Comparison of ENCODE assay signal across 26 cellular contexts in the genomic region with DNA sequence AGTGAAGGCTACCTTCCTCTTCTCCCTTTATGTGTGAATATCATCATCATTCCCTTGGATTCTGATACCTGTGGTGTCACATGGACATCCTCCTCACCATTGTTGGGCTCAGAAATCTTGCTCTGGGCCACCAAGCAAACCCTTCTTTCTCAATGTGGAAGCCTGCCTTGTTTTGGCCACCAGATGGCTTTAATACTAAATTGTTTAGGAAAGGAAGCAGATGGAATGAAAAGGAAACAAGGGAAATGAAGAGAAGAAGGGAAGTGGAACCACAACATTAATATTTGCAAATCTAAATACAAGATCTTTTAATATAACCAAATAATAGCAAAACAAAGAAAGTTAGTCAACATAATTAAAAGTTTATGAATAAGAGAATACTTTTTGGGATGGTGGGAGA. TPM values are rescaled to one million over a fixed set of nuclear protein-coding genes. Genes with fewer than 3 reads are reported as not detected.
A peak's percentile ranks its signal among the peaks of the same experiment; 100 is the strongest.
DNase-seq lines count a peak whose midpoint lies in the region; ATAC-seq, FAIRE-seq and TF ChIP-seq lines count a peak whose summit lies in the region.
"Had no signal": no experiment of that assay in that cellular context is flagged by ENCODE, and none has a peak within 500 bp of the region (broad histone marks: within the 10 kb centered on the region; RNA-seq: fewer than 3 reads in every experiment).

No MANE protein-coding gene starts in this region.

- TF ChIP-seq POLR2A in endothelial cell of umbilical vein (IDR thresholded peaks at IDR 0.05; ENCODE audit: low read depth, low read length), result no peak

- H3K79me2 ChIP-seq in GM23248 (ENCODE audit: insufficient read depth), result no peaks in the 10 kb centered on the region
- H3K79me2 ChIP-seq in endothelial cell of umbilical vein (ENCODE audit: control insufficient read depth, insufficient read depth, low read length), result no peaks in the 10 kb centered on the region
- H3K79me2 ChIP-seq in neural progenitor cell (ENCODE audit: low read depth), result no peaks in the 10 kb centered on the region

- H3K9me2 ChIP-seq in GM23248 (ENCODE audit: insufficient read depth), result no peaks in the 10 kb centered on the region

- H3K4me3 Mint-ChIP-seq in neural progenitor cell, result no peak overlapping the region
- H3K4me3 Mint-ChIP-seq in activated CD4-positive, alpha-beta T cell treated with anti-CD3 and anti-CD28 coated beads, Interleukin-2, amount 10 ng/mL, durations not matched to agents 7 days and 5 days, result no peak overlapping the region
- no peak overlapping the region for H3K4me3 Mint-ChIP-seq in activated naive CD8-positive, alpha-beta T cell treated with anti-CD3 and anti-CD28 coated beads, Interleukin-2, amount 50 U/mL, for 24 hours
- H3K4me3 Mint-ChIP-seq: B cell; effector memory CD8-positive, alpha-beta T cell had no signal

- peak in 1 of 2 donors; percentile 1 for TF ChIP-seq CTCF in endothelial cell of umbilical vein (IDR thresholded peaks at IDR 0.05; ENCODE audit: extremely low read depth in 1 of 2, insufficient read depth in 1 of 2, low read depth in 1 of 2, low read length in 2 of 2)
- TF ChIP-seq CTCF in neural progenitor cell (IDR thresholded peaks at IDR 0.05), result peak; percentile 14

- CTCF ChIA-PET in endothelial cell of umbilical vein (lab: Charles Lee), result no interaction called here
- CTCF ChIA-PET in activated CD4-positive, alpha-beta T cell treated with anti-CD3 and anti-CD28 coated beads, Interleukin-2, amount 10 ng/mL, durations not matched to agents 7 days and 5 days (lab: Charles Lee), result no interaction called here

- H3K9ac ChIP-seq in GM23248, result no peak overlapping the region
- H3K9ac ChIP-seq in endothelial cell of umbilical vein (replicated peaks; ENCODE audit: extremely low read depth, insufficient read depth, low read length), result no peak overlapping the region
- no peak overlapping the region for H3K9ac ChIP-seq in neural progenitor cell

- H3K36me3 ChIP-seq in GM23248 (ENCODE audit: low read depth) (no peaks in the 10 kb centered on the region), endothelial cell of umbilical vein (ENCODE audit: control insufficient read depth in 2 of 2, extremely low read depth in 1 of 2, insufficient read depth in 2 of 2, low read length in 2 of 2) (no peaks in the 10 kb centered on the region), neural progenitor cell (no peaks in the 10 kb centered on the region), SJCRH30 (no peaks in the 10 kb centered on the region; the same call in none of the 2 replicates)
- H3K36me3 ChIP-seq: breast epithelium, colonic mucosa, HAP-1, upper lobe of left lung had no signal

- H3K9me3 Mint-ChIP-seq in neural progenitor cell, result peaks cover 20% of the 10 kb centered on the region
- peaks cover 20% of the 10 kb centered on the region for H3K9me3 Mint-ChIP-seq in activated CD4-positive, alpha-beta T cell treated with anti-CD3 and anti-CD28 coated beads, Interleukin-2, amount 10 ng/mL, durations not matched to agents 7 days and 5 days
- peaks cover 31% of the 10 kb centered on the region for H3K9me3 Mint-ChIP-seq in activated naive CD8-positive, alpha-beta T cell treated with anti-CD3 and anti-CD28 coated beads, Interleukin-2, amount 50 U/mL, for 24 hours

- no peak for ATAC-seq in activated naive CD8-positive, alpha-beta T cell treated with anti-CD3 and anti-CD28 coated beads, Interleukin-2, amount 50 U/mL, for 24 hours
- ATAC-seq: effector memory CD8-positive, alpha-beta T cell; GM12878; heart right ventricle had no signal

- H3K36me3 Mint-ChIP-seq in neural progenitor cell, result peaks cover 9% of the 10 kb centered on the region
- H3K36me3 Mint-ChIP-seq in activated CD4-positive, alpha-beta T cell treated with anti-CD3 and anti-CD28 coated beads, Interleukin-2, amount 10 ng/mL, durations not matched to agents 7 days and 5 days (ENCODE audit: low read depth), result peaks cover 2% of the 10 kb centered on the region
- peaks cover 29% of the 10 kb centered on the region for H3K36me3 Mint-ChIP-seq in activated naive CD8-positive, alpha-beta T cell treated with anti-CD3 and anti-CD28 coated beads, Interleukin-2, amount 50 U/mL, for 24 hours (ENCODE audit: low read depth)

- H4K20me1 ChIP-seq in GM23248 (ENCODE audit: insufficient read depth) (no peaks in the 10 kb centered on the region), endothelial cell of umbilical vein (replicated peaks; ENCODE audit: control insufficient read depth, extremely low read depth, insufficient read depth, low read length) (no peaks in the 10 kb centered on the region), neural progenitor cell (ENCODE audit: low read depth) (no peaks in the 10 kb centered on the region)

- POLR2A ChIA-PET in endothelial cell of umbilical vein (lab: Charles Lee), result no interaction called here
- POLR2A ChIA-PET in activated CD4-positive, alpha-beta T cell treated with anti-CD3 and anti-CD28 coated beads, Interleukin-2, amount 10 ng/mL, durations not matched to agents 7 days and 5 days (lab: Charles Lee), result no interaction called here

- FAIRE-seq in endothelial cell of umbilical vein (lab: Jason Lieb, UNC), result no peak
- FAIRE-seq: GM12878 had no signal

- H3K4me2 ChIP-seq in GM23248 (ENCODE audit: unreplicated experiment), result no peak overlapping the region
- H3K4me2 ChIP-seq in endothelial cell of umbilical vein (ENCODE audit: insufficient read depth, low read length), result no peak overlapping the region
- H3K4me2 ChIP-seq in neural progenitor cell, result no peak overlapping the region

- H3K4me1 ChIP-seq in GM23248 (ENCODE audit: insufficient read depth) (no peaks in the 10 kb centered on the region; the same call in 1 of the 2 replicates), endothelial cell of umbilical vein (ENCODE audit: control insufficient read depth, extremely low read depth, insufficient read depth, low read length) (no peaks in the 10 kb centered on the region), neural progenitor cell (no peaks in the 10 kb centered on the region), SJCRH30 (no peaks in the 10 kb centered on the region)
- H3K4me1 ChIP-seq: breast epithelium, colonic mucosa, heart right ventricle, upper lobe of left lung had no signal

- H3K4me3 ChIP-seq in GM23248 (no peak overlapping the region), endothelial cell of umbilical vein (replicated peaks in 1 of 3; ENCODE audit: insufficient read depth in 1 of 3, low read depth in 1 of 3, low read length in 3 of 3) (no peak overlapping the region), neural progenitor cell (no peak overlapping the region), SJCRH30 (no peak overlapping the region)
- H3K4me3 ChIP-seq: breast epithelium, colonic mucosa, GM12878, HAP-1, heart right ventricle, upper lobe of left lung had no signal

- no peak for DNase-seq in GM23248
- peak; percentile 15 for DNase-seq in RPMI7951 (ENCODE audit: low read depth)
- peak; percentile 6 for DNase-seq in endothelial cell of umbilical vein (ENCODE audit: low read depth, low spot score)
- DNase-seq in neural progenitor cell (ENCODE audit: low spot score), result no peak
- no peak for DNase-seq in activated CD4-positive, alpha-beta T cell treated with anti-CD3 and anti-CD28 coated beads, Interleukin-2, amount 10 ng/mL, durations not matched to agents 7 days and 5 days
- DNase-seq in SJCRH30, result no peak
- DNase-seq in NCI-H510A treated with DMSO at 0.1 percent for 48 hours (lab: John Stamatoyannopoulos, UW), result no peak
- no peak for DNase-seq in activated naive CD8-positive, alpha-beta T cell treated with anti-CD3 and anti-CD28 coated beads, Interleukin-2, amount 50 U/mL, for 24 hours
- DNase-seq: activated T-cell treated with anti-CD3 and anti-CD28 coated beads, Interleukin-2, amount 50 U/mL, for 1 hour; colonic mucosa; COR-L47; DND-41; effector memory CD8-positive, alpha-beta T cell; heart right ventricle; mammary epithelial cell; NCI-H1105 treated with DMSO at 0.1 percent for 48 hours; NCI-H2029; NCI-H748 treated with DMSO at 0.1 percent for 48 hours; OCI-M1; SHP77 treated with DMSO at 0.1 percent for 48 hours; stimulated activated CD4-positive, alpha-beta T cell treated with anti-CD3 and anti-CD28 coated beads, Interleukin-1b, Interleukin-23, amount 100 ng/mL, for 48 hours; upper lobe of left lung had no signal

- H3F3A ChIP-seq in GM23248 (ENCODE audit: insufficient read depth) (no peaks in the 10 kb centered on the region), neural progenitor cell (ENCODE audit: low read depth) (no peaks in the 10 kb centered on the region)

- peaks cover 2% of the 10 kb centered on the region for H3K27me3 Mint-ChIP-seq in neural progenitor cell (ENCODE audit: insufficient read depth, low read depth)
- no peaks in the 10 kb centered on the region for H3K27me3 Mint-ChIP-seq in activated CD4-positive, alpha-beta T cell treated with anti-CD3 and anti-CD28 coated beads, Interleukin-2, amount 10 ng/mL, durations not matched to agents 7 days and 5 days
- no peaks in the 10 kb centered on the region for H3K27me3 Mint-ChIP-seq in activated naive CD8-positive, alpha-beta T cell treated with anti-CD3 and anti-CD28 coated beads, Interleukin-2, amount 50 U/mL, for 24 hours
- H3K27me3 Mint-ChIP-seq: B cell; effector memory CD8-positive, alpha-beta T cell had no signal

- H3K9me3 ChIP-seq in GM23248 (ENCODE audit: low read depth) (no peaks in the 10 kb centered on the region), endothelial cell of umbilical vein (replicated peaks; ENCODE audit: control insufficient read depth, insufficient read depth, low read length) (no peaks in the 10 kb centered on the region), neural progenitor cell (ENCODE audit: low read depth) (no peaks in the 10 kb centered on the region), SJCRH30 (replicated peaks) (no peaks in the 10 kb centered on the region; the same call in 1 of the 2 replicates)
- H3K9me3 ChIP-seq: colonic mucosa had no signal

- no peaks in the 10 kb centered on the region for H3K27me3 ChIP-seq in GM23248 (replicated peaks; ENCODE audit: insufficient read depth)
- H3K27me3 ChIP-seq in endothelial cell of umbilical vein (ENCODE audit: control insufficient read depth in 2 of 2, insufficient read depth in 2 of 2, low read length in 2 of 2), result no peaks in the 10 kb centered on the region
- H3K27me3 ChIP-seq in neural progenitor cell, result no peaks in the 10 kb centered on the region
- no peaks in the 10 kb centered on the region for H3K27me3 ChIP-seq in SJCRH30
- H3K27me3 ChIP-seq: breast epithelium, colonic mucosa, heart right ventricle, upper lobe of left lung had no signal

- H3K27ac ChIP-seq in GM23248, result no peak overlapping the region
- no peak overlapping the region for H3K27ac ChIP-seq in endothelial cell of umbilical vein (ENCODE audit: insufficient read depth, low read depth, low read length)
- H3K27ac ChIP-seq in neural progenitor cell, result no peak overlapping the region
- no peak overlapping the region for H3K27ac ChIP-seq in SJCRH30
- H3K27ac ChIP-seq: breast epithelium, colonic mucosa, heart right ventricle, upper lobe of left lung had no signal

- intact Hi-C loops in endothelial cell of umbilical vein (cut with micrococcal nuclease), result no loop called here

- dilution Hi-C loops in endothelial cell of umbilical vein (cut with MboI; ENCODE audit: extremely low pct_ligation_motif_present, low sequenced_read_pairs), result no loop called here

- H3K27ac Mint-ChIP-seq in neural progenitor cell, result no peak overlapping the region
- H3K27ac Mint-ChIP-seq in activated CD4-positive, alpha-beta T cell treated with anti-CD3 and anti-CD28 coated beads, Interleukin-2, amount 10 ng/mL, durations not matched to agents 7 days and 5 days, result no peak overlapping the region
- H3K27ac Mint-ChIP-seq in activated naive CD8-positive, alpha-beta T cell treated with anti-CD3 and anti-CD28 coated beads, Interleukin-2, amount 50 U/mL, for 24 hours, result no peak overlapping the region
- H3K27ac Mint-ChIP-seq: B cell; effector memory CD8-positive, alpha-beta T cell had no signal

- no TSS peak for BruUV-seq in endothelial cell of umbilical vein (replicated peaks; lab: Mats Ljungman, UMichigan)

- H2AFZ ChIP-seq in GM23248, result 0 out of 2 replicates have a peak overlapping the region, but pooled peaks have one; percentile 14
- no peak overlapping the region for H2AFZ ChIP-seq in endothelial cell of umbilical vein (ENCODE audit: low read depth, low read length)
- no peak overlapping the region for H2AFZ ChIP-seq in neural progenitor cell (replicated peaks)

- no peaks in the 10 kb centered on the region for H3K4me1 Mint-ChIP-seq in neural progenitor cell
- H3K4me1 Mint-ChIP-seq in activated CD4-positive, alpha-beta T cell treated with anti-CD3 and anti-CD28 coated beads, Interleukin-2, amount 10 ng/mL, durations not matched to agents 7 days and 5 days, result no peaks in the 10 kb centered on the region
- no peaks in the 10 kb centered on the region for H3K4me1 Mint-ChIP-seq in activated naive CD8-positive, alpha-beta T cell treated with anti-CD3 and anti-CD28 coated beads, Interleukin-2, amount 50 U/mL, for 24 hours
- H3K4me1 Mint-ChIP-seq: B cell had no signal

- in situ Hi-C loops in GM23248 (cut with MboI), result no loop called here

- H3K9me1 ChIP-seq in endothelial cell of umbilical vein (replicated peaks; ENCODE audit: control insufficient read depth, extremely low read depth, insufficient read depth, low read length), result no peaks in the 10 kb centered on the region

RNA-seq across cellular contexts. Expression of gene FAM227B, which starts 14.0 kb away (rescaled TPM):
- total RNA-seq in GM23248 (2014; rRNA removed; shearing (Covaris generic)), result 4.4 and 4.6 TPM in 2 replicates
- polyA plus RNA-seq in GM23248 (2016; fragmentation: Nextera tagmentation; extraction: Ambion mirVana) (7.2 and 10.0 TPM in 2 replicates), endothelial cell of umbilical vein (0.92 and 1.5 TPM in 2 replicates)
- 6.4 and 7.7 TPM in 2 replicates for total RNA-seq in RPMI7951 (2014; rRNA removed; shearing (Covaris generic))
- total RNA-seq in endothelial cell of umbilical vein (1.5 and 1.8 TPM in 2 replicates), neural progenitor cell (ENCODE audit: low replicate concordance) (13.0 and 25.1 TPM in 2 replicates)
- polyA plus RNA-seq in endothelial cell of umbilical vein (2011; cell fraction: cytosol; rRNA removed), result 2.5 TPM in 2 replicates
- polyA plus RNA-seq in endothelial cell of umbilical vein (2011; cell fraction: nucleus; rRNA removed), result 1.8 and 2.3 TPM in 2 replicates
- 1.4 and 4.7 TPM in 2 replicates for polyA plus RNA-seq in endothelial cell of umbilical vein (2012)
- 1.1 and 3.4 TPM in 2 replicates for polyA minus RNA-seq in endothelial cell of umbilical vein
- polyA minus RNA-seq in endothelial cell of umbilical vein (2011; cell fraction: cytosol; rRNA and poly(A)+ RNA removed), result 0.92 TPM
- polyA minus RNA-seq in endothelial cell of umbilical vein (2011; cell fraction: nucleus; rRNA and poly(A)+ RNA removed), result 2.5 and 2.9 TPM in 2 replicates
- total RNA-seq in activated CD4-positive, alpha-beta T cell treated with anti-CD3 and anti-CD28 coated beads, Interleukin-2, amount 10 ng/mL, durations not matched to agents 7 days and 5 days, result 1 to 10 TPM; 3.0 to 3.5 TPM
- 8.5 and 9.7 TPM in 2 replicates for total RNA-seq in SJCRH30 (2014; rRNA removed; shearing (Covaris generic))

RNA-seq across cellular contexts. Expression of gene DTWD1, which starts 14.3 kb away (rescaled TPM):
- total RNA-seq in GM23248 (2014; rRNA removed; shearing (Covaris generic)), result 63.7 and 73.3 TPM in 2 replicates
- polyA plus RNA-seq in GM23248 (2016; fragmentation: Nextera tagmentation; extraction: Ambion mirVana), result 104 and 107 TPM in 2 replicates
- 58.5 and 60.3 TPM in 2 replicates for total RNA-seq in RPMI7951 (2014; rRNA removed; shearing (Covaris generic))
- 18.7 and 20.1 TPM in 2 replicates for total RNA-seq in endothelial cell of umbilical vein
- polyA plus RNA-seq in endothelial cell of umbilical vein, result 3.0 and 4.6 TPM in 2 replicates
- polyA plus RNA-seq in endothelial cell of umbilical vein (2011; cell fraction: cytosol; rRNA removed), result 9.1 and 10.5 TPM in 2 replicates
- polyA plus RNA-seq in endothelial cell of umbilical vein (2011; cell fraction: nucleus; rRNA removed), result 10.1 and 12.0 TPM in 2 replicates
- 16.9 and 28.5 TPM in 2 replicates for polyA plus RNA-seq in endothelial cell of umbilical vein (2012)
- 4.5 and 5.4 TPM in 2 replicates for polyA minus RNA-seq in endothelial cell of umbilical vein
- polyA minus RNA-seq in endothelial cell of umbilical vein (2011; cell fraction: cytosol; rRNA and poly(A)+ RNA removed), result 20.5 TPM
- polyA minus RNA-seq in endothelial cell of umbilical vein (2011; cell fraction: nucleus; rRNA and poly(A)+ RNA removed), result 11.3 and 16.8 TPM in 2 replicates
- 48.6 and 66.0 TPM in 2 replicates for total RNA-seq in neural progenitor cell (ENCODE audit: low replicate concordance)
- 10 to 100 TPM; 13.7 to 16.7 TPM for total RNA-seq in activated CD4-positive, alpha-beta T cell treated with anti-CD3 and anti-CD28 coated beads, Interleukin-2, amount 10 ng/mL, durations not matched to agents 7 days and 5 days
- total RNA-seq in SJCRH30 (2014; rRNA removed; shearing (Covaris generic)), result 32.0 and 32.6 TPM in 2 replicates

Comparison
In these comparisons a context has a peak if more than half of its experiments do, and no peak if none do; other contexts are left out.
1. DNase-seq: peak in RPMI7951 (single experiment) and endothelial cell of umbilical vein (single experiment); none in GM23248 (single experiment), neural progenitor cell (single experiment), activated CD4-positive, alpha-beta T cell treated with anti-CD3 and anti-CD28 coated beads, Interleukin-2, amount 10 ng/mL, durations not matched to agents 7 days and 5 days (single experiment), SJCRH30 (0 of 2), NCI-H510A treated with DMSO at 0.1 percent for 48 hours (single experiment) and activated naive CD8-positive, alpha-beta T cell treated with anti-CD3 and anti-CD28 coated beads, Interleukin-2, amount 50 U/mL, for 24 hours (single experiment).